ENCODE assay signal across 25 cellular contexts in the genomic region with DNA sequence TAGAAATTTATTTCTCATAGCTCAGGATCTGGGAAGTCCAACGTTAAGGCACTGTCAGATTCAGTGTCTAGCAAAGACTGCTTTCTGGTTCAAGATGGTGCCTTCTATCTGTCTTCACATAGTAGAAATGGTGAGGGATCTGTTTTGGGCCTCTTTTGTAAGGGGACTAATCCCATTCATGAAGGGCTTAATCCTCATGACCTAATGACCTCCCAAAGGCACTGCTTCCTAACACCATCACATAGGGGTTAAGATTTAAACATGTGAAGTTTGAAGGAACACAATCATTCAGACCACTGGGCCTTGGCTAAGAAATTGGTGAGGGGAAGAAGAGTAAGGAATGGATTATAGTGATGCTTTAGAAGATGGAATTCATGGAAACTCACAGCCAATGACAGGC.
"Had no signal": no experiment of that assay in that cellular context is flagged by ENCODE, and none has a peak within 500 bp of the region (broad histone marks: within the 10 kb centered on the region; RNA-seq: fewer than 3 reads in every experiment).

No MANE protein-coding gene starts in this region.

- H3K27ac ChIP-seq: cardiac muscle cell, left lung, neutrophil, parathyroid adenoma, testis had no signal

- H3K4me3 ChIP-seq: cardiac muscle cell, left lung, lung, skin epidermis, testis had no signal

- H3K27me3 ChIP-seq: cardiac muscle cell, left lung, neutrophil, testis had no signal

- H3K36me3 Mint-ChIP-seq: activated naive CD8-positive, alpha-beta T cell treated with anti-CD3 and anti-CD28 coated beads for 36 hours; mesothelial cell of epicardium; natural killer cell had no signal

- H3K4me1 Mint-ChIP-seq: activated naive CD8-positive, alpha-beta T cell treated with anti-CD3 and anti-CD28 coated beads for 36 hours; mesothelial cell of epicardium; natural killer cell; WTC11 had no signal

- ATAC-seq: activated T-cell treated with anti-CD3 and anti-CD28 coated beads, Interleukin-2, amount 50 U/mL, for 4 hours; natural killer cell; WTC11 had no signal

- H3K4me3 Mint-ChIP-seq: activated naive CD8-positive, alpha-beta T cell treated with anti-CD3 and anti-CD28 coated beads for 36 hours; activated T-cell treated with anti-CD3 and anti-CD28 coated beads, Interleukin-2, amount 50 U/mL, for 4 hours; dendritic cell treated with granulocyte-macrophage colony-stimulating factor and Interleukin-4, amounts not matched to agents 40 ng/mL and 50 ng/mL, for 4 days; mesothelial cell of epicardium; natural killer cell; WTC11 had no signal

- DNase-seq: activated CD8-positive, alpha-beta memory T cell treated with anti-CD3 and anti-CD28 coated beads for 24 hours; activated CD8-positive, alpha-beta memory T cell treated with anti-CD3 and anti-CD28 coated beads, Interleukin-2, amount 50 U/mL, for 4 hours; activated naive CD4-positive, alpha-beta T cell treated with Interleukin-2 at 50 U/mL for 16 hours; activated naive CD8-positive, alpha-beta T cell treated with anti-CD3 and anti-CD28 coated beads for 36 hours; activated T-cell treated with anti-CD3 and anti-CD28 coated beads, Interleukin-2, amount 50 U/mL, for 4 hours; effector CD8-positive, alpha-beta T cell; erythroblast; foreskin melanocyte; glutamatergic neuron; hippocampal formation; natural killer cell; stimulated activated CD4-positive, alpha-beta T cell treated with anti-CD3 and anti-CD28 coated beads, Interleukin-2, amount 100 ng/mL, for 24 hours; stimulated activated naive CD4-positive, alpha-beta T cell; T-helper 1 cell had no signal

- H3K79me2 ChIP-seq: parathyroid adenoma had no signal

- H3K4me1 ChIP-seq: left lung, parathyroid adenoma, testis had no signal

- H3K36me3 ChIP-seq: cardiac muscle cell, left lung, neutrophil had no signal

- H3K9me3 ChIP-seq: neutrophil, testis had no signal

- H3K9ac ChIP-seq: parathyroid adenoma had no signal

- H2AFZ ChIP-seq: parathyroid adenoma had no signal

- H3K27ac Mint-ChIP-seq: activated naive CD8-positive, alpha-beta T cell treated with anti-CD3 and anti-CD28 coated beads for 36 hours; activated T-helper 2 cell treated with anti-CD3 and anti-CD28 coated beads, Interferon-gamma antibody, Interleukin-2, Interleukin-4, amounts not matched to agents 10 μg/mL and 5 μg/mL and 100 μg/mL, durations not matched to agents 14 hours and 24 hours and 36 hours; dendritic cell treated with granulocyte-macrophage colony-stimulating factor and Interleukin-4, amounts not matched to agents 40 ng/mL and 50 ng/mL, for 4 days; natural killer cell; WTC11 had no signal
